In the genomic region with DNA sequence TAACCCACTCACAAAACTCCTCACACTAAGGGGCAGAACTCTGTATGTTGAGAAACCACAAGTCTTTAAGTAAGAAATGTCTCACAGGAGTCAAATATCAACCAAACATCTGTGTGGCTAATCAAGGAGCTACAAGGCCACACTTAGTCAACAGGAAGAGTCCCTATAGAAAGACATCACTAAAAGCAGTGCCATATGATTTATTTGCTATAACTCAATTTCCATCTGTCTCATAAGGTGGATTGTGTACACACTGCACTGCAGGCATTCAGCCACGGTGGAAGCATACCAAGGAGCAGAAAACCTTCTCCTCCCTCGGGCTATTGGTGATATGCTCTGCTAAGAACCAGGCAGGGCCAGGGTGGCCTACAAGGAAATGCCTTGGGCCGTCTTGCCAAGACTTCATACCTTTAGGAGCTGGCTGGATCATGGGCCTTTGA, we compare ENCODE assay signal across 1 cellular context.
TF ChIP-seq lines count a peak whose summit lies in the region.

No MANE protein-coding gene starts in this region.

TF ChIP-seq in IMR-90, 13 proteins besides CTCF, POLR2A, EP300 and RAD21 (continued from another document):
- TF ChIP-seq FOS (IDR thresholded peaks at IDR 0.05; ENCODE audit: low read depth, low read length) (no peak), CHD1 (IDR thresholded peaks at IDR 0.05; ENCODE audit: low read depth, low read length) (no peak), BHLHE40 (IDR thresholded peaks at IDR 0.05; ENCODE audit: low read depth, low read length) (no peak), RCOR1 (IDR thresholded peaks at IDR 0.05; ENCODE audit: insufficient replicate concordance, low read length) (no peak), CEBPB (IDR thresholded peaks at IDR 0.05; ENCODE audit: low read depth, low read length) (no peak), RFX5 (IDR thresholded peaks at IDR 0.05; ENCODE audit: low read depth, low read length) (no peak), MAFK (IDR thresholded peaks at IDR 0.05; ENCODE audit: low read depth, low read length) (no peak), MXI1 (IDR thresholded peaks at IDR 0.05; ENCODE audit: borderline replicate concordance, low read depth, low read length) (no peak)
- TF ChIP-seq, protein P1, sequence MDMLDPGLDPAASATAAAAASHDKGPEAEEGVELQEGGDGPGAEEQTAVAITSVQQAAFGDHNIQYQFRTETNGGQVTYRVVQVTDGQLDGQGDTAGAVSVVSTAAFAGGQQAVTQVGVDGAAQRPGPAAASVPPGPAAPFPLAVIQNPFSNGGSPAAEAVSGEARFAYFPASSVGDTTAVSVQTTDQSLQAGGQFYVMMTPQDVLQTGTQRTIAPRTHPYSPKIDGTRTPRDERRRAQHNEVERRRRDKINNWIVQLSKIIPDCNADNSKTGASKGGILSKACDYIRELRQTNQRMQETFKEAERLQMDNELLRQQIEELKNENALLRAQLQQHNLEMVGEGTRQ (IDR thresholded peaks at IDR 0.05; ENCODE audit: low read depth, low read length), result no peak
